In genomic region chr2:156339110-156339847, GRCh38 we compare ENCODE assay signal across 9 cellular contexts. TPM values are rescaled to one million over a fixed set of nuclear protein-coding genes. Genes with fewer than 3 reads are reported as not detected.
DNase-seq lines count a peak whose midpoint lies in the region; ATAC-seq and TF ChIP-seq lines count a peak whose summit lies in the region.
"Had no signal": no experiment of that assay in that cellular context is flagged by ENCODE, and none has a peak within 500 bp of the region (broad histone marks: within the 10 kb centered on the region; RNA-seq: fewer than 3 reads in every experiment).

No MANE protein-coding gene starts in this region.

- peak overlapping the region; percentile 100 for H3K27ac ChIP-seq in transverse colon

- no peak for TF ChIP-seq EP300 in transverse colon (IDR thresholded peaks at IDR 0.05; ENCODE audit: low read depth)

- H3K4me1 ChIP-seq in transverse colon = peaks cover 16 to 64% (median 41%) of the 10 kb centered on the region in 4 donors

- H3K4me3 Mint-ChIP-seq in stimulated activated naive CD8-positive, alpha-beta T cell treated with anti-CD3 and anti-CD28 coated beads, Interleukin-15, Interleukin-2, amounts not matched to agents 100 ng/mL and 50 ng/mL, for 24 hours = peak overlapping the region; percentile 86

- H3K36me3 Mint-ChIP-seq in stimulated activated naive CD8-positive, alpha-beta T cell treated with anti-CD3 and anti-CD28 coated beads, Interleukin-15, Interleukin-2, amounts not matched to agents 100 ng/mL and 50 ng/mL, for 24 hours (ENCODE audit: low read depth) = peaks cover 3% of the 10 kb centered on the region

- TF ChIP-seq POLR2A in transverse colon (IDR thresholded peaks at IDR 0.05) = no peak

- 44 to 55% methylated on average over 5 of the region's 5 CpGs for WGBS in transverse colon (ENCODE audit: low coverage in 1 of 2), 2 donors

- no peaks in the 10 kb centered on the region for H3K9me3 Mint-ChIP-seq in stimulated activated naive CD8-positive, alpha-beta T cell treated with anti-CD3 and anti-CD28 coated beads, Interleukin-15, Interleukin-2, amounts not matched to agents 100 ng/mL and 50 ng/mL, for 24 hours

- H3K36me3 ChIP-seq in transverse colon = no peaks in the 10 kb centered on the region

- H3K27me3 ChIP-seq in transverse colon = no peaks in the 10 kb centered on the region

- no peak for DNase-seq in stimulated activated naive CD8-positive, alpha-beta T cell treated with anti-CD3 and anti-CD28 coated beads, Interleukin-15, Interleukin-2, amounts not matched to agents 100 U/mL and 50 U/mL, for 24 hours
- DNase-seq in RPMI7951 (ENCODE audit: low read depth) = peak; percentile 40
- DNase-seq in foreskin melanocyte = peak; percentile 51
- peak; percentile 24 for DNase-seq in transverse colon
- no peak for DNase-seq in activated gamma-delta T cell treated with Interleukin-2 at 50 U/mL for 16 hours

- TF ChIP-seq CTCF in transverse colon (IDR thresholded peaks at IDR 0.05) = no peak

- no peak overlapping the region for H3K4me3 ChIP-seq in transverse colon
- H3K4me3 ChIP-seq: lung had no signal

- in situ Hi-C loops in transverse colon (cut with MboI; ENCODE audit: low pct_ligation_motif_present in 1 of 4, low pct_unique_long_range_greater_than_20kb in 1 of 4, low sequenced_read_pairs in 3 of 4) = loop anchor here in 3 of 4 donors (25.0 kb wide), 2 partner anchors 98 to 248 kb away; partner anchors contain the start of gene GPD2 (in 2 of the 3)

- H3K27ac Mint-ChIP-seq in stimulated activated naive CD8-positive, alpha-beta T cell treated with anti-CD3 and anti-CD28 coated beads, Interleukin-15, Interleukin-2, amounts not matched to agents 100 ng/mL and 50 ng/mL, for 24 hours = peak overlapping the region; percentile 95

- H3K4me1 Mint-ChIP-seq in stimulated activated naive CD8-positive, alpha-beta T cell treated with anti-CD3 and anti-CD28 coated beads, Interleukin-15, Interleukin-2, amounts not matched to agents 100 ng/mL and 50 ng/mL, for 24 hours (ENCODE audit: low read depth) = peaks cover 68% of the 10 kb centered on the region

- no peaks in the 10 kb centered on the region for H3K9me3 ChIP-seq in transverse colon

- no peak for ATAC-seq in stimulated activated naive CD8-positive, alpha-beta T cell treated with anti-CD3 and anti-CD28 coated beads, Interleukin-15, Interleukin-2, amounts not matched to agents 100 U/mL and 50 U/mL, for 24 hours
- ATAC-seq in HG03196 (IDR thresholded peaks at IDR 0.05; ENCODE audit: unreplicated experiment) = no peak
- ATAC-seq in HG03097 (IDR thresholded peaks at IDR 0.05; ENCODE audit: low FRiP score, unreplicated experiment) = no peak

- intact Hi-C loops in transverse colon (cut with DNase I; ENCODE audit: low total_unique reads) = no loop called here

- H3K27me3 Mint-ChIP-seq in stimulated activated naive CD8-positive, alpha-beta T cell treated with anti-CD3 and anti-CD28 coated beads, Interleukin-15, Interleukin-2, amounts not matched to agents 100 ng/mL and 50 ng/mL, for 24 hours = no peaks in the 10 kb centered on the region

RNA-seq across cellular contexts. Expression of gene NR4A2, which starts 6.8 kb away (rescaled TPM):
- 0.59 and 0.96 TPM in 2 replicates for total RNA-seq in RPMI7951 (2014; rRNA removed; shearing (Covaris generic))
- total RNA-seq in transverse colon = 1 to 10 TPM; 2.9 to 7.4 (median 4.1) TPM

Comparison
In these comparisons a context has a peak if more than half of its experiments do, and no peak if none do; other contexts are left out.
1. DNase-seq: peak in RPMI7951 (single experiment), foreskin melanocyte (single experiment) and transverse colon (single experiment); none in stimulated activated naive CD8-positive, alpha-beta T cell treated with anti-CD3 and anti-CD28 coated beads, Interleukin-15, Interleukin-2, amounts not matched to agents 100 U/mL and 50 U/mL, for 24 hours (single experiment) and activated gamma-delta T cell treated with Interleukin-2 at 50 U/mL for 16 hours (single experiment).